ENCODE assay signal across 7 cellular contexts in genomic region chr11:86151188-86152005, GRCh38.
A peak's percentile ranks its signal among the peaks of the same experiment; 100 is the strongest.
DNase-seq lines count a peak whose midpoint lies in the region; ATAC-seq, FAIRE-seq and TF ChIP-seq lines count a peak whose summit lies in the region.

No MANE protein-coding gene starts in this region.

- no peaks in the 10 kb centered on the region for H4K20me1 ChIP-seq in astrocyte (ENCODE audit: insufficient read depth, low read length)

- no peaks in the 10 kb centered on the region for H3K79me2 ChIP-seq in astrocyte (ENCODE audit: insufficient read depth, low read length)

- peak overlapping the region; percentile 63 for H3K9ac ChIP-seq in astrocyte (ENCODE audit: low read length)

- H3K4me1 ChIP-seq in astrocyte (ENCODE audit: insufficient read depth, low read length) (peaks cover 19% of the 10 kb centered on the region), thyroid gland (peaks cover 31 to 33% of the 10 kb centered on the region in 2 donors)

- peak overlapping the region; percentile 44 for H2AFZ ChIP-seq in astrocyte (ENCODE audit: low read depth, low read length)

- peak overlapping the region; percentile 78 for H3K27ac ChIP-seq in astrocyte (ENCODE audit: low read depth, low read length)
- H3K27ac ChIP-seq in thyroid gland, result peak overlapping the region; percentile 68 to 86 (median 82)

- peak overlapping the region; percentile 77 for H3K4me2 ChIP-seq in astrocyte (ENCODE audit: low read length)

- ATAC-seq in GM18907 (IDR thresholded peaks at IDR 0.05; ENCODE audit: unreplicated experiment), result peak; percentile 65

- H3K9me3 Mint-ChIP-seq in astrocyte (ENCODE audit: unreplicated experiment), result peaks cover 3% of the 10 kb centered on the region

- peak in 75 of 76 experiments; percentile 29 to 92 (median 75) for DNase-seq in HUDEP-2 (lab: John Stamatoyannopoulos, UW; ENCODE audit: unreplicated experiment in 76 of 76)
- DNase-seq in astrocyte (ENCODE audit: low read depth), result peak; percentile 65
- peak; percentile 90 for DNase-seq in kidney tubule cell (ENCODE audit: low spot score)
- DNase-seq in thyroid gland, result peak; percentile 85 to 88
- no peak for DNase-seq in mesenteric fat pad (ENCODE audit: low spot score)
- DNase-seq in stimulated activated CD4-positive, alpha-beta T cell treated with anti-CD3 and anti-CD28 coated beads, Interleukin-12 subunit alpha, Interleukin-12 subunit beta, amount 100 ng/mL, for 4 hours, result no peak

- no peak for TF ChIP-seq POLR2A in thyroid gland (IDR thresholded peaks at IDR 0.05)

- H3K27me3 Mint-ChIP-seq in astrocyte (ENCODE audit: low read depth, unreplicated experiment), result peaks cover 3% of the 10 kb centered on the region

- 5 to 12% methylated on average over 3 of the region's 3 CpGs for WGBS in thyroid gland, 2 donors

- peak overlapping the region; percentile 78 for H3K27ac Mint-ChIP-seq in astrocyte (ENCODE audit: unreplicated experiment)

- no peak for FAIRE-seq in astrocyte (lab: Jason Lieb, UNC)

- intact Hi-C loops in thyroid gland (cut with DNase I), result no loop called here

- H3K9me3 ChIP-seq in astrocyte (ENCODE audit: insufficient read depth, low read depth, low read length), result no peaks in the 10 kb centered on the region
- no peaks in the 10 kb centered on the region for H3K9me3 ChIP-seq in thyroid gland

- TF ChIP-seq CTCF in astrocyte (IDR thresholded peaks at IDR 0.05; ENCODE audit: insufficient read depth, low read depth, low read length) (no peak), thyroid gland (IDR thresholded peaks at IDR 0.05) (no peak)

- no peaks in the 10 kb centered on the region for H3K36me3 Mint-ChIP-seq in astrocyte (ENCODE audit: low read depth, unreplicated experiment)

- no peaks in the 10 kb centered on the region for H3K36me3 ChIP-seq in astrocyte (ENCODE audit: insufficient read depth, low read length)
- H3K36me3 ChIP-seq in thyroid gland, result no peaks in the 10 kb centered on the region

- no peak overlapping the region for H3K4me3 Mint-ChIP-seq in astrocyte (ENCODE audit: unreplicated experiment)

- H3K4me3 ChIP-seq in astrocyte (ENCODE audit: insufficient read depth, low read depth, low read length) (no peak overlapping the region), thyroid gland (replicated peaks in 1 of 3) (no peak overlapping the region)

- peaks cover 20% of the 10 kb centered on the region for H3K4me1 Mint-ChIP-seq in astrocyte (ENCODE audit: low read depth, unreplicated experiment)

- H3K27me3 ChIP-seq in astrocyte (ENCODE audit: insufficient read depth, low read length) (no peaks in the 10 kb centered on the region), thyroid gland (no peaks in the 10 kb centered on the region)

Comparison
In these comparisons a context has a peak if more than half of its experiments do, and no peak if none do; other contexts are left out.
1. DNase-seq: peak in HUDEP-2 (75 of 76), astrocyte (single experiment), kidney tubule cell (single experiment) and thyroid gland (2 of 2); none in mesenteric fat pad (single experiment) and stimulated activated CD4-positive, alpha-beta T cell treated with anti-CD3 and anti-CD28 coated beads, Interleukin-12 subunit alpha, Interleukin-12 subunit beta, amount 100 ng/mL, for 4 hours (single experiment).